8 cellular contexts compared by ENCODE assay signal in genomic region chr10:110069502-110069982, GRCh38.
DNase-seq lines count a peak whose midpoint lies in the region; ATAC-seq and TF ChIP-seq lines count a peak whose summit lies in the region.

No MANE protein-coding gene starts in this region.

- no peak overlapping the region for H3K27ac ChIP-seq in ovary

- H3K4me1 ChIP-seq in ovary (ENCODE audit: insufficient read depth) = peaks cover 10% of the 10 kb centered on the region

- no peaks in the 10 kb centered on the region for H3K36me3 ChIP-seq in ovary

- peak overlapping the region; percentile 77 for H3K4me3 Mint-ChIP-seq in activated naive CD8-positive, alpha-beta T cell treated with anti-CD3 and anti-CD28 coated beads, Interleukin-2, amount 10 ng/mL, durations not matched to agents 7 days and 5 days

- peak; percentile 54 for ATAC-seq in GM21423 (IDR thresholded peaks at IDR 0.05; ENCODE audit: unreplicated experiment)
- ATAC-seq in HG03565 (IDR thresholded peaks at IDR 0.05; ENCODE audit: unreplicated experiment) = peak; percentile 62
- peak; percentile 43 for ATAC-seq in activated naive CD8-positive, alpha-beta T cell treated with anti-CD3 and anti-CD28 coated beads, Interleukin-2, amount 10 ng/mL, durations not matched to agents 7 days and 5 days (ENCODE audit: low read depth)

- peak overlapping the region; percentile 88 for H3K27ac Mint-ChIP-seq in activated naive CD8-positive, alpha-beta T cell treated with anti-CD3 and anti-CD28 coated beads, Interleukin-2, amount 10 ng/mL, durations not matched to agents 7 days and 5 days

- intact Hi-C loops in ovary (cut with DNase I) = no loop called here

- H3K9me3 ChIP-seq in ovary = no peaks in the 10 kb centered on the region

- H3K36me3 Mint-ChIP-seq in activated naive CD8-positive, alpha-beta T cell treated with anti-CD3 and anti-CD28 coated beads, Interleukin-2, amount 10 ng/mL, durations not matched to agents 7 days and 5 days = peaks cover 6% of the 10 kb centered on the region

- POLR2A ChIA-PET in activated naive CD8-positive, alpha-beta T cell treated with anti-CD3 and anti-CD28 coated beads, Interleukin-2, amount 10 ng/mL, durations not matched to agents 7 days and 5 days (lab: Charles Lee) = interaction anchor here (1.0 to 4.7 kb wide), 4 partner anchors 8 to 61 kb away, joined by 3 to 49 read pairs (median 6); partner anchors contain the start of gene ADD3

- TF ChIP-seq EP300 in ovary (IDR thresholded peaks at IDR 0.05) = no peak

- no peaks in the 10 kb centered on the region for H3K27me3 ChIP-seq in ovary

- H3K4me1 Mint-ChIP-seq in activated naive CD8-positive, alpha-beta T cell treated with anti-CD3 and anti-CD28 coated beads, Interleukin-2, amount 10 ng/mL, durations not matched to agents 7 days and 5 days = peaks cover 72% of the 10 kb centered on the region

- 41 to 48% (median 44%) methylated on average over 1 of the region's 1 CpG for WGBS in ovary, 3 donors

- H3K4me3 ChIP-seq in ovary = no peak overlapping the region

- in situ Hi-C loops in GM13977 (cut with MboI; ENCODE audit: low pct_unique_long_range_greater_than_20kb, low sequenced_read_pairs, unreplicated experiment) = no loop called here

- no peak for TF ChIP-seq POLR2A in ovary (IDR thresholded peaks at IDR 0.05)

- TF ChIP-seq CTCF in GM13977 (IDR thresholded peaks at IDR 0.05; ENCODE audit: extremely low read depth, insufficient read depth, missing control alignments) (no peak), ovary (IDR thresholded peaks at IDR 0.05) (no peak)

- DNase-seq in GM13977 (ENCODE audit: low spot score) (peak; percentile 55), retina (peak; percentile 19), ovary (no peak), OCI-M2 (lab: John Stamatoyannopoulos, UW; ENCODE audit: unreplicated experiment) (no peak)
- no peak for DNase-seq in activated naive CD8-positive, alpha-beta T cell treated with anti-CD3 and anti-CD28 coated beads, Interleukin-2, amount 10 ng/mL, durations not matched to agents 7 days and 5 days
- no peak for DNase-seq in NK-92 treated with Interleukin-12 subunit alpha and Interleukin-12 subunit beta, amount 100 ng/mL, for 24 hours (lab: John Stamatoyannopoulos, UW)

- no peaks in the 10 kb centered on the region for H3K9me3 Mint-ChIP-seq in activated naive CD8-positive, alpha-beta T cell treated with anti-CD3 and anti-CD28 coated beads, Interleukin-2, amount 10 ng/mL, durations not matched to agents 7 days and 5 days

- H3K27me3 Mint-ChIP-seq in activated naive CD8-positive, alpha-beta T cell treated with anti-CD3 and anti-CD28 coated beads, Interleukin-2, amount 10 ng/mL, durations not matched to agents 7 days and 5 days = no peaks in the 10 kb centered on the region

Comparison
In these comparisons a context has a peak if more than half of its experiments do, and no peak if none do; other contexts are left out.
1. DNase-seq: peak in GM13977 (single experiment) and retina (single experiment); none in activated naive CD8-positive, alpha-beta T cell treated with anti-CD3 and anti-CD28 coated beads, Interleukin-2, amount 10 ng/mL, durations not matched to agents 7 days and 5 days (single experiment), ovary (0 of 5), NK-92 treated with Interleukin-12 subunit alpha and Interleukin-12 subunit beta, amount 100 ng/mL, for 24 hours (single experiment) and OCI-M2 (single experiment).
2. Peak in every context shown above with its lines, with median percentiles within 50 percentile points of each other: ATAC-seq.